In genomic region chr19:653425-653824, GRCh38 we compare ENCODE assay signal across 1 cellular context.
TF ChIP-seq lines count a peak whose summit lies in the region.

No MANE protein-coding gene starts in this region.

TF ChIP-seq in K562, 482 proteins besides CTCF, POLR2A, EP300 and RAD21:
- TF ChIP-seq RBM22 (IDR thresholded peaks at IDR 0.05; ENCODE audit: low read depth, low read length, poor library complexity, severe bottlenecking) (peak; percentile 18), POLR2G (IDR thresholded peaks at IDR 0.05; ENCODE audit: low read depth, low read length) (peak; percentile 23), RBFOX2 (IDR thresholded peaks at IDR 0.05; ENCODE audit: low read depth, low read length) (peak; percentile 2; the same call in 1 of the 2 replicates), MEF2D (tag; conservative IDR thresholded peaks at IDR 0.05; ENCODE audit: low read depth) (no peak), KAT8 (IDR thresholded peaks at IDR 0.05; ENCODE audit: low read depth) (no peak)
- TF ChIP-seq, protein P1, sequence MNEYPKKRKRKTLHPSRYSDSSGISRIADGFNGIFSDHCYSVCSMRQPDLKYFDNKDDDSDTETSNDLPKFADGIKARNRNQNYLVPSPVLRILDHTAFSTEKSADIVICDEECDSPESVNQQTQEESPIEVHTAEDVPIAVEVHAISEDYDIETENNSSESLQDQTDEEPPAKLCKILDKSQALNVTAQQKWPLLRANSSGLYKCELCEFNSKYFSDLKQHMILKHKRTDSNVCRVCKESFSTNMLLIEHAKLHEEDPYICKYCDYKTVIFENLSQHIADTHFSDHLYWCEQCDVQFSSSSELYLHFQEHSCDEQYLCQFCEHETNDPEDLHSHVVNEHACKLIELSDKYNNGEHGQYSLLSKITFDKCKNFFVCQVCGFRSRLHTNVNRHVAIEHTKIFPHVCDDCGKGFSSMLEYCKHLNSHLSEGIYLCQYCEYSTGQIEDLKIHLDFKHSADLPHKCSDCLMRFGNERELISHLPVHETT (CRISPR knock-in tag; conservative IDR thresholded peaks at IDR 0.05 in 1 of 2, IDR thresholded peaks at IDR 0.05 in 1 of 2): no peak
